Comparison of ENCODE assay signal across 22 cellular contexts in genomic region chr18:36862182-36862581, GRCh38. TPM values are rescaled to one million over a fixed set of nuclear protein-coding genes. Genes with fewer than 3 reads are reported as not detected.
DNase-seq lines count a peak whose midpoint lies in the region; ATAC-seq, FAIRE-seq and TF ChIP-seq lines count a peak whose summit lies in the region.
"Had no signal": no experiment of that assay in that cellular context is flagged by ENCODE, and none has a peak within 500 bp of the region (broad histone marks: within the 10 kb centered on the region; RNA-seq: fewer than 3 reads in every experiment).

No MANE protein-coding gene starts in this region.

- H3K27ac Mint-ChIP-seq in activated CD8-positive, alpha-beta T cell treated with anti-CD3 and anti-CD28 coated beads for 36 hours, result no peak overlapping the region
- H3K27ac Mint-ChIP-seq in activated CD8-positive, alpha-beta T cell treated with anti-CD3 and anti-CD28 coated beads, Interleukin-2, amount 10 ng/mL, durations not matched to agents 7 days and 5 days, result no peak overlapping the region
- no peak overlapping the region for H3K27ac Mint-ChIP-seq in stimulated activated effector memory CD8-positive, alpha-beta T cell treated with anti-CD3 and anti-CD28 coated beads, Interleukin-12 subunit alpha, Interleukin-12 subunit beta, amount 100 ng/mL, for 72 hours
- H3K27ac Mint-ChIP-seq: CD4-positive, alpha-beta memory T cell; H9 had no signal

- H3K9me3 ChIP-seq in H1 (ENCODE audit: insufficient read depth in 2 of 2, low read depth in 1 of 2, low read length in 1 of 2) (no peaks in the 10 kb centered on the region), small intestine (ENCODE audit: control insufficient read depth, low read depth) (no peaks in the 10 kb centered on the region)

- no peak overlapping the region for H2AFZ ChIP-seq in H1 (ENCODE audit: low read length)
- H2AFZ ChIP-seq: GM23248 had no signal

- no peak overlapping the region for H3K14ac ChIP-seq in H1 (ENCODE audit: insufficient read length)

- H3K23ac ChIP-seq in H1 (ENCODE audit: insufficient read length), result no peak overlapping the region

- CTCF ChIA-PET in activated CD8-positive, alpha-beta T cell treated with anti-CD3 and anti-CD28 coated beads for 36 hours (lab: Charles Lee), result interaction anchor here (1.1 kb wide), 1 partner anchor 8 kb away, joined by 3 read pairs; no protein-coding TSS in a partner anchor
- CTCF ChIA-PET in activated CD8-positive, alpha-beta T cell treated with anti-CD3 and anti-CD28 coated beads, Interleukin-2, amount 10 ng/mL, durations not matched to agents 7 days and 5 days (lab: Charles Lee), result no interaction called here
- CTCF ChIA-PET in H1 (lab: Charles Lee; ENCODE audit: partially characterized antibody), result interaction anchor here (1.1 kb wide), 1 partner anchor 37 kb away, joined by 3 read pairs; no protein-coding TSS in a partner anchor

- no peak overlapping the region for H3K18ac ChIP-seq in H1 (ENCODE audit: extremely low read depth, low read length)

- peaks cover 16% of the 10 kb centered on the region for H3K36me3 Mint-ChIP-seq in activated CD8-positive, alpha-beta T cell treated with anti-CD3 and anti-CD28 coated beads for 36 hours (ENCODE audit: low read depth)
- peaks cover 4% of the 10 kb centered on the region for H3K36me3 Mint-ChIP-seq in activated CD8-positive, alpha-beta T cell treated with anti-CD3 and anti-CD28 coated beads, Interleukin-2, amount 10 ng/mL, durations not matched to agents 7 days and 5 days (ENCODE audit: low read depth)
- H3K36me3 Mint-ChIP-seq in stimulated activated effector memory CD8-positive, alpha-beta T cell treated with anti-CD3 and anti-CD28 coated beads, Interleukin-12 subunit alpha, Interleukin-12 subunit beta, amount 100 ng/mL, for 72 hours, result peaks cover 10% of the 10 kb centered on the region

- H3K4me1 Mint-ChIP-seq in activated CD8-positive, alpha-beta T cell treated with anti-CD3 and anti-CD28 coated beads for 36 hours (ENCODE audit: low read depth), result peaks cover 6% of the 10 kb centered on the region
- no peaks in the 10 kb centered on the region for H3K4me1 Mint-ChIP-seq in activated CD8-positive, alpha-beta T cell treated with anti-CD3 and anti-CD28 coated beads, Interleukin-2, amount 10 ng/mL, durations not matched to agents 7 days and 5 days (ENCODE audit: low read depth)
- peaks cover 22% of the 10 kb centered on the region for H3K4me1 Mint-ChIP-seq in stimulated activated effector memory CD8-positive, alpha-beta T cell treated with anti-CD3 and anti-CD28 coated beads, Interleukin-12 subunit alpha, Interleukin-12 subunit beta, amount 100 ng/mL, for 72 hours

- no peak overlapping the region for H2BK5ac ChIP-seq in H1 (ENCODE audit: low read depth, low read length)

- no peaks in the 10 kb centered on the region for H3K9me3 Mint-ChIP-seq in activated CD8-positive, alpha-beta T cell treated with anti-CD3 and anti-CD28 coated beads for 36 hours
- no peaks in the 10 kb centered on the region for H3K9me3 Mint-ChIP-seq in activated CD8-positive, alpha-beta T cell treated with anti-CD3 and anti-CD28 coated beads, Interleukin-2, amount 10 ng/mL, durations not matched to agents 7 days and 5 days (ENCODE audit: insufficient read depth)
- no peaks in the 10 kb centered on the region for H3K9me3 Mint-ChIP-seq in stimulated activated effector memory CD8-positive, alpha-beta T cell treated with anti-CD3 and anti-CD28 coated beads, Interleukin-12 subunit alpha, Interleukin-12 subunit beta, amount 100 ng/mL, for 72 hours
- H3K9me3 Mint-ChIP-seq: CD4-positive, alpha-beta memory T cell; H9 had no signal

- TF ChIP-seq POLR2A in H1 (IDR thresholded peaks at IDR 0.05; ENCODE audit: control extremely low read depth in 1 of 2, low read depth in 2 of 2, low read length in 2 of 2), result no peak

- H2AK5ac ChIP-seq in H1 (ENCODE audit: low read depth, low read length), result no peak overlapping the region

- H3K4me3 ChIP-seq in H1 (ENCODE audit: extremely low read depth in 1 of 4, insufficient read depth in 2 of 4, low read depth in 3 of 4, low read length in 4 of 4) (no peak overlapping the region), small intestine (ENCODE audit: low read depth in 1 of 2, low read length in 2 of 2) (no peak overlapping the region)
- H3K4me3 ChIP-seq: GM23248 had no signal

- no peaks in the 10 kb centered on the region for H3K23me2 ChIP-seq in H1 (ENCODE audit: low read depth, low read length)

- no peak overlapping the region for H2BK12ac ChIP-seq in H1 (ENCODE audit: low read depth, low read length)

- no peak overlapping the region for H2BK15ac ChIP-seq in H1 (ENCODE audit: low read length)

- H3K4me3 Mint-ChIP-seq in activated CD8-positive, alpha-beta T cell treated with anti-CD3 and anti-CD28 coated beads for 36 hours, result no peak overlapping the region
- no peak overlapping the region for H3K4me3 Mint-ChIP-seq in activated CD8-positive, alpha-beta T cell treated with anti-CD3 and anti-CD28 coated beads, Interleukin-2, amount 10 ng/mL, durations not matched to agents 7 days and 5 days
- no peak overlapping the region for H3K4me3 Mint-ChIP-seq in stimulated activated effector memory CD8-positive, alpha-beta T cell treated with anti-CD3 and anti-CD28 coated beads, Interleukin-12 subunit alpha, Interleukin-12 subunit beta, amount 100 ng/mL, for 72 hours
- H3K4me3 Mint-ChIP-seq: CD4-positive, alpha-beta memory T cell; H9 had no signal

- no peaks in the 10 kb centered on the region for H4K20me1 ChIP-seq in H1 (replicated peaks in 1 of 2; ENCODE audit: control insufficient read depth in 1 of 2, insufficient read depth in 2 of 2, low read length in 2 of 2)

- H3K27ac ChIP-seq in H1 (ENCODE audit: low read depth, low read length) (no peak overlapping the region), small intestine (ENCODE audit: low read depth in 1 of 2, low read length in 1 of 2) (no peak overlapping the region)
- H3K27ac ChIP-seq: GM23248 had no signal

- no peak overlapping the region for H3K4ac ChIP-seq in H1 (replicated peaks; ENCODE audit: insufficient read length, low read depth, low read length)

- no peak overlapping the region for H4K91ac ChIP-seq in H1 (replicated peaks; ENCODE audit: insufficient read length, low read length)

- H2BK20ac ChIP-seq in H1 (ENCODE audit: low read length), result no peak overlapping the region

- no peaks in the 10 kb centered on the region for H3K79me1 ChIP-seq in H1 (ENCODE audit: low read depth, low read length)

- H4K8ac ChIP-seq in H1 (ENCODE audit: extremely low read depth, insufficient read depth, low read length), result no peak overlapping the region

- WGBS in H1 (ENCODE audit: extremely low coverage in 1 of 2, insufficient coverage in 1 of 2, insufficient read length in 1 of 2, insufficient replicate concordance in 2 of 2, low coverage in 1 of 2, low lambda C conversion rate in 2 of 2, missing lambda C conversion rate in 1 of 2), 2 experiments, result 84% methylated on average over 1 of the region's 1 CpG; no CpG with 5 or more reads in 1 of the 2 experiments
- 92 to 97% (median 93%) methylated on average over 1 of the region's 1 CpG for WGBS in small intestine, 3 donors

- ATAC-seq in activated CD8-positive, alpha-beta T cell treated with anti-CD3 and anti-CD28 coated beads for 36 hours, result peak; percentile 47
- ATAC-seq in activated CD8-positive, alpha-beta T cell treated with anti-CD3 and anti-CD28 coated beads, Interleukin-2, amount 10 ng/mL, durations not matched to agents 7 days and 5 days, result no peak
- ATAC-seq in stimulated activated effector memory CD8-positive, alpha-beta T cell treated with anti-CD3 and anti-CD28 coated beads, Interleukin-12 subunit alpha, Interleukin-12 subunit beta, amount 100 ng/mL, for 72 hours, result peak; percentile 82
- no peak for ATAC-seq in GM18517 (IDR thresholded peaks at IDR 0.05; ENCODE audit: unreplicated experiment)
- ATAC-seq: HCT116 had no signal

- no peak overlapping the region for H3K9ac ChIP-seq in H1 (replicated peaks in 1 of 4; ENCODE audit: extremely low read depth in 1 of 4, low read depth in 3 of 4, low read length in 3 of 4)
- H3K9ac ChIP-seq: GM23248 had no signal

- POLR2A ChIA-PET in activated CD8-positive, alpha-beta T cell treated with anti-CD3 and anti-CD28 coated beads for 36 hours (lab: Charles Lee), result no interaction called here
- POLR2A ChIA-PET in activated CD8-positive, alpha-beta T cell treated with anti-CD3 and anti-CD28 coated beads, Interleukin-2, amount 10 ng/mL, durations not matched to agents 7 days and 5 days (lab: Charles Lee), result no interaction called here
- POLR2A ChIA-PET in H1 (lab: Charles Lee; ENCODE audit: partially characterized antibody), result no interaction called here

- no peak for TF ChIP-seq CTCF in activated CD8-positive, alpha-beta T cell treated with anti-CD3 and anti-CD28 coated beads for 36 hours (IDR thresholded peaks at IDR 0.05)
- TF ChIP-seq CTCF in H1 (IDR thresholded peaks at IDR 0.05; ENCODE audit: control extremely low read depth in 1 of 3, insufficient read depth in 1 of 3, low read depth in 1 of 3, low read length in 3 of 3), result no peak

- no peak overlapping the region for H3K4me2 ChIP-seq in H1 (ENCODE audit: insufficient read depth in 1 of 2, low read depth in 2 of 2, low read length in 2 of 2)

- no peak for TF ChIP-seq RAD21 in H1 (IDR thresholded peaks at IDR 0.05 in 1 of 2, conservative IDR thresholded peaks at IDR 0.05 in 1 of 2; ENCODE audit: low read depth in 2 of 2, low read length in 2 of 2)

- no peak overlapping the region for H3K56ac ChIP-seq in H1 (replicated peaks; ENCODE audit: insufficient read length, low read depth, low read length)

- peak; percentile 32 for FAIRE-seq in H1 (lab: Jason Lieb, UNC)
- FAIRE-seq in small intestine (lab: Jason Lieb, UNC), result no peak
- FAIRE-seq: GM12891, GM18507, GM19239 had no signal

- H2BK120ac ChIP-seq in H1 (replicated peaks; ENCODE audit: low read depth, low read length), result no peak overlapping the region

- H3K79me2 ChIP-seq in H1 (ENCODE audit: control insufficient read depth in 1 of 2, insufficient read depth in 2 of 2, low read length in 2 of 2), result no peaks in the 10 kb centered on the region

- H3K27me3 ChIP-seq in H1 (replicated peaks in 1 of 4; ENCODE audit: control insufficient read depth in 3 of 4, extremely low read depth in 1 of 4, insufficient read depth in 3 of 4, low read length in 3 of 4), result no peaks in the 10 kb centered on the region
- no peaks in the 10 kb centered on the region for H3K27me3 ChIP-seq in small intestine (ENCODE audit: control insufficient read depth in 2 of 2, insufficient read depth in 2 of 2, low read length in 2 of 2)

- DNase-seq in activated CD8-positive, alpha-beta T cell treated with anti-CD3 and anti-CD28 coated beads for 36 hours, result no peak
- DNase-seq in activated CD8-positive, alpha-beta T cell treated with anti-CD3 and anti-CD28 coated beads, Interleukin-2, amount 10 ng/mL, durations not matched to agents 7 days and 5 days, result no peak
- DNase-seq in OCI-M1 (lab: John Stamatoyannopoulos, UW) (peak; percentile 23), H1 (ENCODE audit: low read depth in 1 of 2, low spot score in 2 of 2) (no peak), D341Med (ENCODE audit: low spot score) (no peak), small intestine (no peak)
- no peak for DNase-seq in stimulated activated effector memory CD8-positive, alpha-beta T cell treated with anti-CD3 and anti-CD28 coated beads, Interleukin-12 subunit alpha, Interleukin-12 subunit beta, amount 100 ng/mL, for 72 hours (ENCODE audit: low spot score in 2 of 2)
- DNase-seq: C1 segment of cervical spinal cord; Calu3; CD4-positive, alpha-beta memory T cell; COR-L47; DMS 273 treated with DMSO at 0.1 percent for 48 hours; DMS79; EL; GDM1; GM23248; H9 had no signal

- TF ChIP-seq EP300 in H1 (IDR thresholded peaks at IDR 0.05; ENCODE audit: borderline replicate concordance in 1 of 2, low read depth in 2 of 2, low read length in 2 of 2), result no peak

- H3K4me1 ChIP-seq in H1 (replicated peaks in 1 of 4; ENCODE audit: control insufficient read depth in 3 of 4, insufficient read depth in 4 of 4, low read length in 3 of 4) (no peaks in the 10 kb centered on the region), small intestine (ENCODE audit: control insufficient read depth in 2 of 2, insufficient read depth in 1 of 2, low read depth in 1 of 2, low read length in 1 of 2) (no peaks in the 10 kb centered on the region)

- no peaks in the 10 kb centered on the region for H3K36me3 ChIP-seq in H1 (ENCODE audit: control insufficient read depth in 2 of 4, insufficient read depth in 4 of 4, low read length in 3 of 4)
- peaks cover 0 to 3% of the 10 kb centered on the region in 2 donors for H3K36me3 ChIP-seq in small intestine (ENCODE audit: control insufficient read depth in 2 of 2, insufficient read depth in 2 of 2, low read length in 2 of 2)

- intact Hi-C loops in activated CD8-positive, alpha-beta T cell treated with anti-CD3 and anti-CD28 coated beads for 36 hours (cut with micrococcal nuclease), result no loop called here

- H4K5ac ChIP-seq in H1 (ENCODE audit: insufficient read length, low read depth, low read length), result no peak overlapping the region

- no peaks in the 10 kb centered on the region for H3K27me3 Mint-ChIP-seq in activated CD8-positive, alpha-beta T cell treated with anti-CD3 and anti-CD28 coated beads for 36 hours
- no peaks in the 10 kb centered on the region for H3K27me3 Mint-ChIP-seq in activated CD8-positive, alpha-beta T cell treated with anti-CD3 and anti-CD28 coated beads, Interleukin-2, amount 10 ng/mL, durations not matched to agents 7 days and 5 days (ENCODE audit: low read depth)
- H3K27me3 Mint-ChIP-seq: CD4-positive, alpha-beta memory T cell had no signal

RNA-seq across cellular contexts. Expression of gene KIAA1328, which starts 33.3 kb away (rescaled TPM):
- 1 to 10 TPM; 5.9 to 6.1 TPM for total RNA-seq in activated CD8-positive, alpha-beta T cell treated with anti-CD3 and anti-CD28 coated beads for 36 hours
- total RNA-seq in activated CD8-positive, alpha-beta T cell treated with anti-CD3 and anti-CD28 coated beads, Interleukin-2, amount 10 ng/mL, durations not matched to agents 7 days and 5 days, result 1 to 10 TPM; 8.4 to 8.7 TPM
- total RNA-seq in H1 (2021; fragmentation: NEBNext Ultra II Directional; extraction: Animal tissue kit (Norgen Biotek cat#: 25700)), result 4.4 and 5.7 TPM in 2 replicates
- 2.0 and 2.6 TPM in 2 replicates for polyA plus RNA-seq in H1 (2011; rRNA removed)
- polyA plus RNA-seq in H1 (2011; cell fraction: cytosol; rRNA removed), result 3.2 TPM
- 7.2 TPM for polyA plus RNA-seq in H1 (2011; cell fraction: nucleus; rRNA removed)
- polyA plus RNA-seq in H1 (2012, experiment 1 of 2), result 2.4 to 3.6 TPM (median 2.9 TPM) in 4 replicates
- polyA plus RNA-seq in H1 (2012, experiment 2 of 2), result 0.31 TPM
- 3.5 TPM for polyA plus RNA-seq in H1 (2013, experiment 1 of 2)
- 3.4 TPM for polyA plus RNA-seq in H1 (2013, experiment 2 of 2)
- 11.3 and 16.7 TPM in 2 replicates for polyA minus RNA-seq in H1 (2011; rRNA and poly(A)+ RNA removed)
- 5.0 TPM for polyA minus RNA-seq in H1 (2011; cell fraction: cytosol; rRNA and poly(A)+ RNA removed)
- polyA minus RNA-seq in H1 (2011; cell fraction: nucleus; rRNA and poly(A)+ RNA removed), result 32.6 TPM
- polyA plus RNA-seq in small intestine, result 1 to 10 TPM; 1.8 to 2.7 (median 2.4) TPM

RNA-seq across cellular contexts. Expression of gene TPGS2, which starts 33.4 kb away (rescaled TPM):
- 10 to 100 TPM; 77.0 to 83.1 TPM for total RNA-seq in activated CD8-positive, alpha-beta T cell treated with anti-CD3 and anti-CD28 coated beads for 36 hours
- 100 to 1,000 TPM; 137 to 141 TPM for total RNA-seq in activated CD8-positive, alpha-beta T cell treated with anti-CD3 and anti-CD28 coated beads, Interleukin-2, amount 10 ng/mL, durations not matched to agents 7 days and 5 days
- total RNA-seq in H1 (2021; fragmentation: NEBNext Ultra II Directional; extraction: Animal tissue kit (Norgen Biotek cat#: 25700)), result 135 and 151 TPM in 2 replicates
- polyA plus RNA-seq in H1 (2011; rRNA removed) (206 and 273 TPM in 2 replicates), small intestine (10 to 100 TPM; 31.8 to 54.7 (median 40.0) TPM)
- 227 TPM for polyA plus RNA-seq in H1 (2011; cell fraction: cytosol; rRNA removed)
- polyA plus RNA-seq in H1 (2011; cell fraction: nucleus; rRNA removed), result 153 TPM
- polyA plus RNA-seq in H1 (2012, experiment 1 of 2), result 161 to 177 TPM (median 174 TPM) in 4 replicates
- polyA plus RNA-seq in H1 (2012, experiment 2 of 2), result 149 TPM
- polyA plus RNA-seq in H1 (2013, experiment 1 of 2), result 128 TPM
- 131 TPM for polyA plus RNA-seq in H1 (2013, experiment 2 of 2)
- polyA minus RNA-seq in H1 (2011; rRNA and poly(A)+ RNA removed), result 328 and 413 TPM in 2 replicates
- 126 TPM for polyA minus RNA-seq in H1 (2011; cell fraction: cytosol; rRNA and poly(A)+ RNA removed)
- polyA minus RNA-seq in H1 (2011; cell fraction: nucleus; rRNA and poly(A)+ RNA removed), result 119 TPM

Comparison
In these comparisons a context has a peak if more than half of its experiments do, and no peak if none do; other contexts are left out.
1. ATAC-seq: peak in activated CD8-positive, alpha-beta T cell treated with anti-CD3 and anti-CD28 coated beads for 36 hours (single experiment) and stimulated activated effector memory CD8-positive, alpha-beta T cell treated with anti-CD3 and anti-CD28 coated beads, Interleukin-12 subunit alpha, Interleukin-12 subunit beta, amount 100 ng/mL, for 72 hours (single experiment); none in activated CD8-positive, alpha-beta T cell treated with anti-CD3 and anti-CD28 coated beads, Interleukin-2, amount 10 ng/mL, durations not matched to agents 7 days and 5 days (single experiment) and GM18517 (single experiment).